18 cellular contexts compared by ENCODE assay signal in genomic region chr15:30984118-30984517, GRCh38. TPM values are rescaled to one million over a fixed set of nuclear protein-coding genes. Genes with fewer than 3 reads are reported as not detected.
DNase-seq lines count a peak whose midpoint lies in the region; TF ChIP-seq lines count a peak whose summit lies in the region.
"Had no signal": no experiment of that assay in that cellular context is flagged by ENCODE, and none has a peak within 500 bp of the region (broad histone marks: within the 10 kb centered on the region; RNA-seq: fewer than 3 reads in every experiment).

No MANE protein-coding gene starts in this region.

- H3K9me3 Mint-ChIP-seq in activated naive CD8-positive, alpha-beta T cell (ENCODE audit: low read depth) = no peaks in the 10 kb centered on the region
- no peaks in the 10 kb centered on the region for H3K9me3 Mint-ChIP-seq in activated naive CD8-positive, alpha-beta T cell treated with anti-CD3 and anti-CD28 coated beads for 36 hours
- H3K9me3 Mint-ChIP-seq: activated CD4-positive, alpha-beta T cell treated with anti-CD3 and anti-CD28 coated beads, Interleukin-2, amount 10 ng/mL, durations not matched to agents 24 days and 14 days; activated naive CD8-positive, alpha-beta T cell treated with anti-CD3 and anti-CD28 coated beads, Interleukin-2, amount 50 U/mL, for 24 hours; mesothelial cell of epicardium had no signal

- H3K27ac ChIP-seq in layer of hippocampus (ENCODE audit: low read depth, low read length) (peak overlapping the region; percentile 82), thyroid gland (peak overlapping the region in 2 of 3 donors; percentile 12 to 43)
- H3K27ac ChIP-seq: 22Rv1, ovary had no signal

- 72 to 81% methylated on average over 3 of the region's 3 CpGs for WGBS in thyroid gland, 2 donors

- no peak overlapping the region for H3K4me3 ChIP-seq in thyroid gland (replicated peaks in 1 of 3)
- H3K4me3 ChIP-seq: ovary, tibial artery had no signal

- TF ChIP-seq CTCF in thyroid gland (IDR thresholded peaks at IDR 0.05) = no peak

- H3K27me3 Mint-ChIP-seq in activated naive CD8-positive, alpha-beta T cell = no peaks in the 10 kb centered on the region
- no peaks in the 10 kb centered on the region for H3K27me3 Mint-ChIP-seq in activated naive CD8-positive, alpha-beta T cell treated with anti-CD3 and anti-CD28 coated beads for 36 hours
- H3K27me3 Mint-ChIP-seq: activated CD4-positive, alpha-beta T cell treated with anti-CD3 and anti-CD28 coated beads, Interleukin-2, amount 10 ng/mL, durations not matched to agents 24 days and 14 days; activated naive CD8-positive, alpha-beta T cell treated with anti-CD3 and anti-CD28 coated beads, Interleukin-2, amount 50 U/mL, for 24 hours; CD4-positive, CD25-positive, alpha-beta regulatory T cell had no signal

- H3K4me3 Mint-ChIP-seq in activated naive CD8-positive, alpha-beta T cell = no peak overlapping the region
- H3K4me3 Mint-ChIP-seq in activated naive CD8-positive, alpha-beta T cell treated with anti-CD3 and anti-CD28 coated beads for 36 hours = no peak overlapping the region
- H3K4me3 Mint-ChIP-seq: activated CD4-positive, alpha-beta T cell treated with anti-CD3 and anti-CD28 coated beads, Interleukin-2, amount 10 ng/mL, durations not matched to agents 24 days and 14 days; activated naive CD8-positive, alpha-beta T cell treated with anti-CD3 and anti-CD28 coated beads, Interleukin-2, amount 50 U/mL, for 24 hours; mesothelial cell of epicardium had no signal

- intact Hi-C loops in thyroid gland (cut with DNase I) = no loop called here
- intact Hi-C loops in posterior cingulate gyrus (cut with DNase I) = no loop called here

- peak overlapping the region; percentile 7 for H3K27ac Mint-ChIP-seq in activated naive CD8-positive, alpha-beta T cell
- no peak overlapping the region for H3K27ac Mint-ChIP-seq in activated naive CD8-positive, alpha-beta T cell treated with anti-CD3 and anti-CD28 coated beads for 36 hours
- H3K27ac Mint-ChIP-seq: activated CD4-positive, alpha-beta T cell treated with anti-CD3 and anti-CD28 coated beads, Interleukin-2, amount 10 ng/mL, durations not matched to agents 24 days and 14 days; activated naive CD8-positive, alpha-beta T cell treated with anti-CD3 and anti-CD28 coated beads, Interleukin-2, amount 50 U/mL, for 24 hours; mesothelial cell of epicardium had no signal

- H3K4me1 ChIP-seq in thyroid gland = peaks cover 36 to 47% of the 10 kb centered on the region in 2 donors

- H3K9me3 ChIP-seq in thyroid gland = no peaks in the 10 kb centered on the region
- H3K9me3 ChIP-seq: ovary, tibial artery had no signal

- no peak for DNase-seq in activated naive CD8-positive, alpha-beta T cell treated with anti-CD3 and anti-CD28 coated beads for 36 hours
- DNase-seq in astrocyte of the hippocampus (ENCODE audit: low read depth, low spot score) (peak; percentile 33), thyroid gland (no peak), posterior cingulate gyrus (no peak), HCEC 1CT (no peak)
- no peak for DNase-seq in effector CD8-positive, alpha-beta T cell (lab: John Stamatoyannopoulos, UW)
- DNase-seq: activated CD4-positive, alpha-beta T cell treated with anti-CD3 and anti-CD28 coated beads, Interleukin-2, amount 10 ng/mL, durations not matched to agents 24 days and 14 days; activated naive CD8-positive, alpha-beta T cell treated with anti-CD3 and anti-CD28 coated beads, Interleukin-2, amount 50 U/mL, for 24 hours; CD4-positive, CD25-positive, alpha-beta regulatory T cell; NCI-H2081 treated with DMSO at 0.1 percent for 48 hours; ovary; RPMI8226; stimulated activated CD4-positive, alpha-beta T cell treated with anti-CD3 and anti-CD28 coated beads, Interleukin-15, amount 100 ng/mL, for 24 hours; tibial artery had no signal

- H3K4me1 Mint-ChIP-seq in activated naive CD8-positive, alpha-beta T cell (ENCODE audit: low read depth) = peaks cover 72% of the 10 kb centered on the region
- peaks cover 47% of the 10 kb centered on the region for H3K4me1 Mint-ChIP-seq in activated naive CD8-positive, alpha-beta T cell treated with anti-CD3 and anti-CD28 coated beads for 36 hours

- H3K36me3 ChIP-seq in thyroid gland = no peaks in the 10 kb centered on the region
- H3K36me3 ChIP-seq: ovary had no signal

- H3K36me3 Mint-ChIP-seq in activated naive CD8-positive, alpha-beta T cell = peaks cover 22% of the 10 kb centered on the region
- peaks cover 30% of the 10 kb centered on the region for H3K36me3 Mint-ChIP-seq in activated naive CD8-positive, alpha-beta T cell treated with anti-CD3 and anti-CD28 coated beads for 36 hours

- H3K27me3 ChIP-seq in layer of hippocampus (ENCODE audit: control insufficient read depth, insufficient read depth, low read length) (no peaks in the 10 kb centered on the region), thyroid gland (no peaks in the 10 kb centered on the region)
- H3K27me3 ChIP-seq: ovary, tibial artery had no signal

- TF ChIP-seq POLR2A in thyroid gland (IDR thresholded peaks at IDR 0.05) = no peak

RNA-seq across cellular contexts. Expression of gene MTMR10, which starts 7.3 kb away (rescaled TPM):
- 10 to 100 TPM; 13.6 to 15.6 TPM for total RNA-seq in activated naive CD8-positive, alpha-beta T cell treated with anti-CD3 and anti-CD28 coated beads for 36 hours
- total RNA-seq in thyroid gland = 10 to 100 TPM; 36.2 to 64.8 (median 45.9) TPM
